Comparison of ENCODE assay signal across 1 cellular context in the genomic region with DNA sequence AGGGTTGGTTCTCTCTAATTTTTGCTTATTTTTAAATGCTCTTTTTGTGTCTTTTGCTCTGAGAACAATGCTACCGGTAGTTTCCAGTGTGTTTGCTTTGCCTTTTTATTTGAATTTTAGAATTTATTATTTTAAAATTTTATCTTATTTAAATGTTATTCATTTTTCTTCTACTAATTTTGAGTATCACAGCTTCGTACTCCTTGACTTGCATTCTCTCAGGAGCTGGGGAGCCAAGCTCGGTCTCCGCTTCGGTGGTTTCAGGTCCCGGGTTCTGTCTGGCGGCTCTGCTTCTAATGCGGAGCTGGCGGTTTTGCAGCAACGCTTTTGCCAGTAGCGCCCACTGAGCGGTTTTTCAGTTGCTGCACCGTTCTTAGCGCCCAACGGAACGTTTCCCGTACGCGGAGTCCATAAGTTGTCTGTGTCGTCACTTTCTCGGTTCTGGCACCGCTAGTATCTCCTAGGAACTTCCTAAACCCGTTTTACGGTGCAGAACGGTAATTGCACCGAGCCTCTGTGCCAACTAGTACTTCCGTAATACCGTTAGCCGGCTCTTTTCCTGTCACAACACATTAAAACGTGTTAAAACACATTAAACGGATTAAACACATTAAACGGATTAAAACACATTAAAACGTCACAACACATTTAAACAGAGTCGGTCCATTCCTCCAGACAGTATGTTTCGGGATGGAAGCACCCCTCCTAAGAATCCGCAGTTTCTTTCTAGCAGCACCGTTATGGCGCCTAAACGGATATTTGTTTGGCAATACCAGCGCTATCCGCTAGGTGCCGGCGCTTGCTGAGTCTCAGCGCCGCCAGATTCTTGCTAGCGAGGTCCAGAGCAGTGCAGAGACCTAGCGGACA.
TF ChIP-seq lines count a peak whose summit lies in the region.

No MANE protein-coding gene starts in this region.

TF ChIP-seq in GM12878, 131 proteins besides CTCF, POLR2A, EP300 and RAD21 (continued from another document and continues in another):
- TF ChIP-seq POU2F2 (IDR thresholded peaks at IDR 0.05; ENCODE audit: borderline replicate concordance, low read depth, low read length) (peak; percentile 50; the same call in 1 of the 3 replicates), ASH2L (IDR thresholded peaks at IDR 0.05; ENCODE audit: borderline replicate concordance, low read depth) (no peak), SMAD1 (IDR thresholded peaks at IDR 0.05; ENCODE audit: low read depth, partially characterized antibody) (no peak), GABPA (IDR thresholded peaks at IDR 0.05; ENCODE audit: low read depth) (peak; percentile 52; the same call in 1 of the 2 replicates), SUPT20H (IDR thresholded peaks at IDR 0.05; ENCODE audit: borderline replicate concordance, control insufficient read depth, low read depth, low read length) (no peak), FOXM1 (IDR thresholded peaks at IDR 0.05; ENCODE audit: low read depth, low read length) (peak; percentile 82), STAT3 (IDR thresholded peaks at IDR 0.05; ENCODE audit: low read depth, low read length) (no peak), RCOR1 (conservative IDR thresholded peaks at IDR 0.05; ENCODE audit: low read depth, low read length) (no peak; the same call in 1 of the 2 replicates), NR2C2 (IDR thresholded peaks at IDR 0.05; ENCODE audit: borderline replicate concordance, control insufficient read depth, insufficient read length, low read depth) (no peak), SMC3 (IDR thresholded peaks at IDR 0.05; ENCODE audit: borderline replicate concordance, low read length) (peak; percentile 64), ZBTB33 (IDR thresholded peaks at IDR 0.05) (no peak), MTA3 (IDR thresholded peaks at IDR 0.05; ENCODE audit: borderline replicate concordance, low read length) (peak; percentile 55; the same call in 1 of the 2 replicates), NBN (IDR thresholded peaks at IDR 0.05) (peak; percentile 81), HDGF (IDR thresholded peaks at IDR 0.05) (no peak), ZNF384 (IDR thresholded peaks at IDR 0.05; ENCODE audit: borderline replicate concordance, low read depth, low read length) (peak; percentile 6; the same call in 1 of the 2 replicates), BHLHE40 (IDR thresholded peaks at IDR 0.05; ENCODE audit: borderline replicate concordance in 1 of 2, low read depth in 2 of 2, low read length in 1 of 2) (peak in 1 of 2 experiments; percentile 20; a peak in 1 of 4 replicates), TAF1 (IDR thresholded peaks at IDR 0.05; ENCODE audit: borderline replicate concordance, low read depth, low read length) (peak; percentile 80), CREM (IDR thresholded peaks at IDR 0.05; ENCODE audit: low read depth) (peak; percentile 58), YY1 (IDR thresholded peaks at IDR 0.05; ENCODE audit: low read depth, low read length) (peak; percentile 94), POLR2AphosphoS5 (IDR thresholded peaks at IDR 0.05; ENCODE audit: low read length) (no peak), ZNF274 (IDR thresholded peaks at IDR 0.05; ENCODE audit: insufficient read depth, insufficient read length) (no peak), PAX5 (IDR thresholded peaks at IDR 0.05; ENCODE audit: borderline replicate concordance, low read depth, low read length) (peak; percentile 62; the same call in 1 of the 2 replicates), CBX5 (IDR thresholded peaks at IDR 0.05; ENCODE audit: low read depth) (peak; percentile 71; the same call in 1 of the 2 replicates), YBX1 (IDR thresholded peaks at IDR 0.05) (no peak), BMI1 (IDR thresholded peaks at IDR 0.05; ENCODE audit: borderline replicate concordance) (no peak), NR2F1 (conservative IDR thresholded peaks at IDR 0.05) (no peak), E4F1 (IDR thresholded peaks at IDR 0.05; ENCODE audit: borderline replicate concordance, partially characterized antibody) (no peak), CBX3 (IDR thresholded peaks at IDR 0.05; ENCODE audit: borderline replicate concordance, low read depth) (no peak), FOS (IDR thresholded peaks at IDR 0.05; ENCODE audit: borderline replicate concordance, extremely low read depth, insufficient read length) (no peak), TARDBP (IDR thresholded peaks at IDR 0.05; ENCODE audit: borderline replicate concordance) (no peak), MYB (IDR thresholded peaks at IDR 0.05; ENCODE audit: borderline replicate concordance, low read depth, low read length) (no peak), MAX (IDR thresholded peaks at IDR 0.05; ENCODE audit: low read depth, low read length) (peak; percentile 45; the same call in 1 of the 2 replicates), MTA2 (IDR thresholded peaks at IDR 0.05; ENCODE audit: low read depth) (peak; percentile 20; the same call in 1 of the 2 replicates), TCF12 (IDR thresholded peaks at IDR 0.05; ENCODE audit: low read depth, low read length) (no peak), ZZZ3 (IDR thresholded peaks at IDR 0.05; ENCODE audit: control insufficient read depth, insufficient read length, low read depth) (no peak), CHD2 (IDR thresholded peaks at IDR 0.05; ENCODE audit: borderline replicate concordance, low read depth, low read length) (no peak), RBBP5 (conservative IDR thresholded peaks at IDR 0.05) (no peak), HSF1 (IDR thresholded peaks at IDR 0.05; ENCODE audit: low read depth, low read length) (no peak)
- TF ChIP-seq, protein P1, sequence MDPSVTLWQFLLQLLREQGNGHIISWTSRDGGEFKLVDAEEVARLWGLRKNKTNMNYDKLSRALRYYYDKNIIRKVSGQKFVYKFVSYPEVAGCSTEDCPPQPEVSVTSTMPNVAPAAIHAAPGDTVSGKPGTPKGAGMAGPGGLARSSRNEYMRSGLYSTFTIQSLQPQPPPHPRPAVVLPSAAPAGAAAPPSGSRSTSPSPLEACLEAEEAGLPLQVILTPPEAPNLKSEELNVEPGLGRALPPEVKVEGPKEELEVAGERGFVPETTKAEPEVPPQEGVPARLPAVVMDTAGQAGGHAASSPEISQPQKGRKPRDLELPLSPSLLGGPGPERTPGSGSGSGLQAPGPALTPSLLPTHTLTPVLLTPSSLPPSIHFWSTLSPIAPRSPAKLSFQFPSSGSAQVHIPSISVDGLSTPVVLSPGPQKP (IDR thresholded peaks at IDR 0.05; ENCODE audit: low read depth, low read length) = no peak
- TF ChIP-seq, protein P2, sequence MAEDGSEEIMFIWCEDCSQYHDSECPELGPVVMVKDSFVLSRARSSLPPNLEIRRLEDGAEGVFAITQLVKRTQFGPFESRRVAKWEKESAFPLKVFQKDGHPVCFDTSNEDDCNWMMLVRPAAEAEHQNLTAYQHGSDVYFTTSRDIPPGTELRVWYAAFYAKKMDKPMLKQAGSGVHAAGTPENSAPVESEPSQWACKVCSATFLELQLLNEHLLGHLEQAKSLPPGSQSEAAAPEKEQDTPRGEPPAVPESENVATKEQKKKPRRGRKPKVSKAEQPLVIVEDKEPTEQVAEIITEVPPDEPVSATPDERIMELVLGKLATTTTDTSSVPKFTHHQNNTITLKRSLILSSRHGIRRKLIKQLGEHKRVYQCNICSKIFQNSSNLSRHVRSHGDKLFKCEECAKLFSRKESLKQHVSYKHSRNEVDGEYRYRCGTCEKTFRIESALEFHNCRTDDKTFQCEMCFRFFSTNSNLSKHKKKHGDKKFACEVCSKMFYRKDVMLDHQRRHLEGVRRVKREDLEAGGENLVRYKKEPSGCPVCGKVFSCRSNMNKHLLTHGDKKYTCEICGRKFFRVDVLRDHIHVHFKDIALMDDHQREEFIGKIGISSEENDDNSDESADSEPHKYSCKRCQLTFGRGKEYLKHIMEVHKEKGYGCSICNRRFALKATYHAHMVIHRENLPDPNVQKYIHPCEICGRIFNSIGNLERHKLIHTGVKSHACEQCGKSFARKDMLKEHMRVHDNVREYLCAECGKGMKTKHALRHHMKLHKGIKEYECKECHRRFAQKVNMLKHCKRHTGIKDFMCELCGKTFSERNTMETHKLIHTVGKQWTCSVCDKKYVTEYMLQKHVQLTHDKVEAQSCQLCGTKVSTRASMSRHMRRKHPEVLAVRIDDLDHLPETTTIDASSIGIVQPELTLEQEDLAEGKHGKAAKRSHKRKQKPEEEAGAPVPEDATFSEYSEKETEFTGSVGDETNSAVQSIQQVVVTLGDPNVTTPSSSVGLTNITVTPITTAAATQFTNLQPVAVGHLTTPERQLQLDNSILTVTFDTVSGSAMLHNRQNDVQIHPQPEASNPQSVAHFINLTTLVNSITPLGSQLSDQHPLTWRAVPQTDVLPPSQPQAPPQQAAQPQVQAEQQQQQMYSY (CRISPR knock-in tag; IDR thresholded peaks at IDR 0.05) = no peak
- TF ChIP-seq, protein P3, sequence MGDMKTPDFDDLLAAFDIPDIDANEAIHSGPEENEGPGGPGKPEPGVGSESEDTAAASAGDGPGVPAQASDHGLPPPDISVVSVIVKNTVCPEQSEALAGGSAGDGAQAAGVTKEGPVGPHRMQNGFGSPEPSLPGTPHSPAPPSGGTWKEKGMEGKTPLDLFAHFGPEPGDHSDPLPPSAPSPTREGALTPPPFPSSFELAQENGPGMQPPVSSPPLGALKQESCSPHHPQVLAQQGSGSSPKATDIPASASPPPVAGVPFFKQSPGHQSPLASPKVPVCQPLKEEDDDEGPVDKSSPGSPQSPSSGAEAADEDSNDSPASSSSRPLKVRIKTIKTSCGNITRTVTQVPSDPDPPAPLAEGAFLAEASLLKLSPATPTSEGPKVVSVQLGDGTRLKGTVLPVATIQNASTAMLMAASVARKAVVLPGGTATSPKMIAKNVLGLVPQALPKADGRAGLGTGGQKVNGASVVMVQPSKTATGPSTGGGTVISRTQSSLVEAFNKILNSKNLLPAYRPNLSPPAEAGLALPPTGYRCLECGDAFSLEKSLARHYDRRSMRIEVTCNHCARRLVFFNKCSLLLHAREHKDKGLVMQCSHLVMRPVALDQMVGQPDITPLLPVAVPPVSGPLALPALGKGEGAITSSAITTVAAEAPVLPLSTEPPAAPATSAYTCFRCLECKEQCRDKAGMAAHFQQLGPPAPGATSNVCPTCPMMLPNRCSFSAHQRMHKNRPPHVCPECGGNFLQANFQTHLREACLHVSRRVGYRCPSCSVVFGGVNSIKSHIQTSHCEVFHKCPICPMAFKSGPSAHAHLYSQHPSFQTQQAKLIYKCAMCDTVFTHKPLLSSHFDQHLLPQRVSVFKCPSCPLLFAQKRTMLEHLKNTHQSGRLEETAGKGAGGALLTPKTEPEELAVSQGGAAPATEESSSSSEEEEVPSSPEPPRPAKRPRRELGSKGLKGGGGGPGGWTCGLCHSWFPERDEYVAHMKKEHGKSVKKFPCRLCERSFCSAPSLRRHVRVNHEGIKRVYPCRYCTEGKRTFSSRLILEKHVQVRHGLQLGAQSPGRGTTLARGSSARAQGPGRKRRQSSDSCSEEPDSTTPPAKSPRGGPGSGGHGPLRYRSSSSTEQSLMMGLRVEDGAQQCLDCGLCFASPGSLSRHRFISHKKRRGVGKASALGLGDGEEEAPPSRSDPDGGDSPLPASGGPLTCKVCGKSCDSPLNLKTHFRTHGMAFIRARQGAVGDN (IDR thresholded peaks at IDR 0.05) = no peak
- TF ChIP-seq, protein P4, sequence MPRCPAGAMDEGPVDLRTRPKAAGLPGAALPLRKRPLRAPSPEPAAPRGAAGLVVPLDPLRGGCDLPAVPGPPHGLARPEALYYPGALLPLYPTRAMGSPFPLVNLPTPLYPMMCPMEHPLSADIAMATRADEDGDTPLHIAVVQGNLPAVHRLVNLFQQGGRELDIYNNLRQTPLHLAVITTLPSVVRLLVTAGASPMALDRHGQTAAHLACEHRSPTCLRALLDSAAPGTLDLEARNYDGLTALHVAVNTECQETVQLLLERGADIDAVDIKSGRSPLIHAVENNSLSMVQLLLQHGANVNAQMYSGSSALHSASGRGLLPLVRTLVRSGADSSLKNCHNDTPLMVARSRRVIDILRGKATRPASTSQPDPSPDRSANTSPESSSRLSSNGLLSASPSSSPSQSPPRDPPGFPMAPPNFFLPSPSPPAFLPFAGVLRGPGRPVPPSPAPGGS (IDR thresholded peaks at IDR 0.05; ENCODE audit: borderline replicate concordance, insufficient read depth, low read depth, low read length, poor library complexity, severe bottlenecking) = no peak
